16 cellular contexts compared by ENCODE assay signal in the genomic region with DNA sequence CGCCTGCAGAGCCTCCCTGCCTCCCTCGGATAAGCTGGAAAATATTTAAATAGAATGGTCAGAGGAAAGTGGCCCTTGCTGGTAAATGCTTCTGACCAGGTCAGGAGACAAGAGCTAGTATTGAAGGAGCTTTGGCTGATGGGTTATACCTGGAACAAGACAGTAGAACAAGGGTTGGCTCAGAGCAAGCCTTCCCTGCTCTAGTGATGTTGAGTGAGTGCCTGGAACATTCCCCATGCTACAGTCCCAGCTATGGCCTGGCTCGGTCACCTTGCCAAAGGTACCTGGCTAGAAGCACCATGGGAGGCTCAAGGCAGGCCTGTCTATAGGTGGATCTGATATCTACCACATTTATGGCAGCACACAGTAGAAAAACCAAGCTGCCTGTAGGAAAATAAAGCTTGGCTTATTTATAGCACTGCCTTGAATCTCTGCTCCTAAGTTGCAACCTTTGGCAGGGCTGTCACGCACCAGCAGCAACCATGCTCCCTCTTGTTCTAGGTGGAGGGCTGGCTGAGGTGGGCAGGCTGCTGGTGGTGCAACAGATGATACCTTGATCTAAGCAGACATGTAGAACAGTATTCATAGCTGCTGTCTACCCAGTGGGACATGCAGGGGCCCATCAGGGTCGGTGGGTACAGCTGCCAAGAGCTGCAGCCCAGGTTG.
DNase-seq lines count a peak whose midpoint lies in the region; ATAC-seq and TF ChIP-seq lines count a peak whose summit lies in the region.
"Had no signal": no experiment of that assay in that cellular context is flagged by ENCODE, and none has a peak within 500 bp of the region (broad histone marks: within the 10 kb centered on the region; RNA-seq: fewer than 3 reads in every experiment).

No MANE protein-coding gene starts in this region.

- no peak overlapping the region for H3K27ac ChIP-seq in left ventricle myocardium inferior (replicated peaks)
- 0 out of 2 replicates have a peak overlapping the region, but pooled peaks have one; percentile 34 for H3K27ac ChIP-seq in Karpas-422 (ENCODE audit: low read length)
- peak overlapping the region; percentile 25 for H3K27ac ChIP-seq in mesendoderm (ENCODE audit: low read depth, low read length)
- no peak overlapping the region for H3K27ac ChIP-seq in upper lobe of right lung
- H3K27ac ChIP-seq in spleen, result no peak overlapping the region
- H3K27ac ChIP-seq: HL-60 had no signal

- no peak overlapping the region for H2BK15ac ChIP-seq in mesendoderm (replicated peaks; ENCODE audit: low read depth)

- no peaks in the 10 kb centered on the region for H3K9me3 ChIP-seq in left ventricle myocardium inferior (replicated peaks)
- no peaks in the 10 kb centered on the region for H3K9me3 ChIP-seq in Karpas-422 (ENCODE audit: low read length)
- no peaks in the 10 kb centered on the region for H3K9me3 ChIP-seq in upper lobe of right lung
- H3K9me3 ChIP-seq in spleen, result no peaks in the 10 kb centered on the region
- H3K9me3 ChIP-seq: HAP-1 had no signal

- H3K56ac ChIP-seq in mesendoderm (ENCODE audit: low read length), result no peak overlapping the region

- H3K4me2 ChIP-seq in Karpas-422 (ENCODE audit: low read depth, low read length, poor library complexity, severe bottlenecking), result peak overlapping the region; percentile 58
- H3K4me2 ChIP-seq in mesendoderm (ENCODE audit: low read length), result no peak overlapping the region

- peaks cover 16% of the 10 kb centered on the region for H3K4me1 ChIP-seq in left ventricle myocardium inferior
- H3K4me1 ChIP-seq in Karpas-422 (ENCODE audit: low read length), result peaks cover 94% of the 10 kb centered on the region
- no peaks in the 10 kb centered on the region for H3K4me1 ChIP-seq in mesendoderm (ENCODE audit: control insufficient read depth, low read depth, low read length)
- no peaks in the 10 kb centered on the region for H3K4me1 ChIP-seq in upper lobe of right lung
- peaks cover 0 to 60% (median 11%) of the 10 kb centered on the region in 6 donors for H3K4me1 ChIP-seq in spleen
- H3K4me1 ChIP-seq: HAP-1 had no signal

- H3K4me1 Mint-ChIP-seq in activated CD8-positive, alpha-beta T cell treated with anti-CD3 and anti-CD28 coated beads for 36 hours (ENCODE audit: low read depth), result peaks cover 50% of the 10 kb centered on the region

- no peak overlapping the region for H3K23ac ChIP-seq in mesendoderm (ENCODE audit: low read length)

- no peak overlapping the region for H3K4me3 Mint-ChIP-seq in activated CD8-positive, alpha-beta T cell treated with anti-CD3 and anti-CD28 coated beads for 36 hours
- H3K4me3 Mint-ChIP-seq: CD4-positive, alpha-beta T cell had no signal

- peaks cover 1% of the 10 kb centered on the region for H3K9me3 Mint-ChIP-seq in activated CD8-positive, alpha-beta T cell treated with anti-CD3 and anti-CD28 coated beads for 36 hours
- H3K9me3 Mint-ChIP-seq: CD4-positive, alpha-beta T cell had no signal

- H3K9me2 ChIP-seq in Karpas-422 (replicated peaks; ENCODE audit: insufficient read depth, low read length), result no peaks in the 10 kb centered on the region

- no peak for TF ChIP-seq POLR2A in spleen (IDR thresholded peaks at IDR 0.05)

- no CpG with 5 or more reads among the region's 5 CpGs for WGBS in mesendoderm (ENCODE audit: extremely low coverage, insufficient coverage, low lambda C conversion rate)
- 75 to 91% (median 85%) methylated on average over 5 of the region's 5 CpGs for WGBS in spleen, 5 donors

- no peak overlapping the region for H3K4ac ChIP-seq in mesendoderm (ENCODE audit: low read depth, low read length)

- H3K27me3 ChIP-seq in left ventricle myocardium inferior (ENCODE audit: low read depth), result peaks cover 9% of the 10 kb centered on the region
- no peaks in the 10 kb centered on the region for H3K27me3 ChIP-seq in Karpas-422 (ENCODE audit: low read length)
- no peaks in the 10 kb centered on the region for H3K27me3 ChIP-seq in mesendoderm (ENCODE audit: insufficient read depth, low read length, poor library complexity)
- H3K27me3 ChIP-seq in upper lobe of right lung, result no peaks in the 10 kb centered on the region
- H3K27me3 ChIP-seq in spleen (replicated peaks in 1 of 7), result peaks cover 0 to 13% (median 0%) of the 10 kb centered on the region in 7 donors

- H3K9ac ChIP-seq in Karpas-422 (ENCODE audit: low read length) (peak overlapping the region; percentile 22; the same call in 1 of the 2 replicates), mesendoderm (ENCODE audit: low read length) (no peak overlapping the region)

- ATAC-seq in Right ventricle myocardium superior (ENCODE audit: poor library complexity) (peak; percentile 43), upper lobe of right lung (peak; percentile 20)
- no peak for ATAC-seq in activated CD8-positive, alpha-beta T cell treated with anti-CD3 and anti-CD28 coated beads for 36 hours

- no peaks in the 10 kb centered on the region for H4K20me1 ChIP-seq in Karpas-422 (ENCODE audit: insufficient read depth, low read depth, low read length)

- H3K4me3 ChIP-seq in left ventricle myocardium inferior (no peak overlapping the region), Karpas-422 (ENCODE audit: low read length) (peak overlapping the region; percentile 43; the same call in 1 of the 2 replicates), mesendoderm (ENCODE audit: low read length) (no peak overlapping the region), upper lobe of right lung (no peak overlapping the region), spleen (no peak overlapping the region)
- H3K4me3 ChIP-seq: HAP-1 had no signal

- no peak overlapping the region for H2AFZ ChIP-seq in Karpas-422 (ENCODE audit: low read length)

- no peak overlapping the region for H2BK5ac ChIP-seq in mesendoderm (ENCODE audit: low read length)

- no peak for TF ChIP-seq CTCF in left ventricle myocardium inferior (IDR thresholded peaks at IDR 0.05; ENCODE audit: borderline replicate concordance)
- no peak for TF ChIP-seq CTCF in upper lobe of right lung (IDR thresholded peaks at IDR 0.05)
- no peak for TF ChIP-seq CTCF in spleen (IDR thresholded peaks at IDR 0.05 in 8 of 11, conservative IDR thresholded peaks at IDR 0.05 in 3 of 11)
- no peak for TF ChIP-seq CTCF in activated CD8-positive, alpha-beta T cell treated with anti-CD3 and anti-CD28 coated beads for 36 hours (IDR thresholded peaks at IDR 0.05)

- no peaks in the 10 kb centered on the region for H3K79me2 ChIP-seq in Karpas-422 (ENCODE audit: low read length)
- no peaks in the 10 kb centered on the region for H3K79me2 ChIP-seq in mesendoderm (ENCODE audit: control insufficient read depth, insufficient read depth, low read length)

- no peak overlapping the region for H4K5ac ChIP-seq in mesendoderm (ENCODE audit: low read length)

- POLR2A ChIA-PET in activated CD8-positive, alpha-beta T cell treated with anti-CD3 and anti-CD28 coated beads for 36 hours (lab: Charles Lee), result no interaction called here

- H2AK5ac ChIP-seq in mesendoderm (ENCODE audit: low read length), result no peak overlapping the region

- H3K27me3 Mint-ChIP-seq in activated CD8-positive, alpha-beta T cell treated with anti-CD3 and anti-CD28 coated beads for 36 hours, result peaks cover 13% of the 10 kb centered on the region

- no peaks in the 10 kb centered on the region for H3K79me1 ChIP-seq in mesendoderm (ENCODE audit: low read length)

- no peaks in the 10 kb centered on the region for H3K36me3 Mint-ChIP-seq in activated CD8-positive, alpha-beta T cell treated with anti-CD3 and anti-CD28 coated beads for 36 hours (ENCODE audit: low read depth)

- H4K8ac ChIP-seq in mesendoderm (ENCODE audit: low read depth, low read length), result no peak overlapping the region

- H3K36me3 ChIP-seq in left ventricle myocardium inferior (no peaks in the 10 kb centered on the region), Karpas-422 (ENCODE audit: insufficient read depth, low read length) (no peaks in the 10 kb centered on the region), mesendoderm (ENCODE audit: control insufficient read depth, insufficient read depth, low read length) (no peaks in the 10 kb centered on the region), upper lobe of right lung (no peaks in the 10 kb centered on the region), spleen (no peaks in the 10 kb centered on the region)
- H3K36me3 ChIP-seq: HAP-1 had no signal

- H3K27ac Mint-ChIP-seq in activated CD8-positive, alpha-beta T cell treated with anti-CD3 and anti-CD28 coated beads for 36 hours, result no peak overlapping the region
- H3K27ac Mint-ChIP-seq: CD4-positive, alpha-beta T cell had no signal

- H2BK120ac ChIP-seq in mesendoderm (ENCODE audit: low read depth, low read length), result no peak overlapping the region

- H3K18ac ChIP-seq in mesendoderm (ENCODE audit: low read length), result no peak overlapping the region

- intact Hi-C loops in Right ventricle myocardium superior (cut with DNase I), result no loop called here
- intact Hi-C loops in left ventricle myocardium inferior (cut with micrococcal nuclease), result no loop called here
- intact Hi-C loops in upper lobe of right lung (cut with DNase I), result no loop called here
- intact Hi-C loops in spleen (cut with DNase I; ENCODE audit: low total_unique reads), result no loop called here
- intact Hi-C loops in activated CD8-positive, alpha-beta T cell treated with anti-CD3 and anti-CD28 coated beads for 36 hours (cut with micrococcal nuclease), result loop anchor here (2.0 to 5.0 kb wide), 2 partner anchors 47 to 197 kb away; no protein-coding TSS in a partner anchor

- DNase-seq in Right ventricle myocardium superior, result no peak
- DNase-seq in left ventricle myocardium inferior, result no peak
- peak; percentile 75 for DNase-seq in Karpas-422
- DNase-seq in mesendoderm, result no peak
- DNase-seq in upper lobe of right lung, result no peak
- no peak for DNase-seq in spleen
- DNase-seq in activated CD8-positive, alpha-beta T cell treated with anti-CD3 and anti-CD28 coated beads for 36 hours, result no peak
- DNase-seq: Calu3; CD4-positive, alpha-beta T cell; NCI-H1105 treated with DMSO at 0.1 percent for 48 hours; NCI-H187 treated with DMSO at 0.1 percent for 48 hours; NCI-H345; NCI-H69; OCI-M1 had no signal

- CTCF ChIA-PET in activated CD8-positive, alpha-beta T cell treated with anti-CD3 and anti-CD28 coated beads for 36 hours (lab: Charles Lee), result interaction anchor here (1.1 to 1.8 kb wide), 3 partner anchors 14 to 242 kb away, joined by 3 to 5 read pairs (median 3); no protein-coding TSS in a partner anchor

Comparison
In these comparisons a context has a peak if more than half of its experiments do, and no peak if none do; other contexts are left out.
1. H3K27ac ChIP-seq: peak in Karpas-422 (single experiment) and mesendoderm (single experiment); none in left ventricle myocardium inferior (single experiment), upper lobe of right lung (single experiment) and spleen (0 of 8).